8 cellular contexts compared by ENCODE assay signal in genomic region chr3:112990672-112991602, GRCh38. TPM values are rescaled to one million over a fixed set of nuclear protein-coding genes. Genes with fewer than 3 reads are reported as not detected.
DNase-seq lines count a peak whose midpoint lies in the region; ATAC-seq and TF ChIP-seq lines count a peak whose summit lies in the region.

Gene GTPBP8, plus strand, starts transcription at chr3:112990984. Its CDS starts 16 bp downstream, at chr3:112991000.

- intact Hi-C loops in T-helper 1 cell treated with Interleukin-12 subunit alpha and Interleukin-12 subunit beta and Interleukin-4 antibody, amounts not matched to agents 30 ng/mL and 1 ng/mL, for 36 hours (cut with micrococcal nuclease) = loop anchor here (1.0 to 5.0 kb wide), 10 partner anchors 11 to 706 kb away; partner anchors contain the start of genes SLC35A5 and USF3
- intact Hi-C loops in left ventricle myocardium inferior (cut with micrococcal nuclease) = no loop called here

- peak within 1 kb of the TSS; percentile 97 for H3K27ac ChIP-seq in left ventricle myocardium inferior (replicated peaks)

- peaks cover 18% of the 10 kb centered on the region for H3K4me1 Mint-ChIP-seq in progenitor cell of endocrine pancreas (ENCODE audit: low read depth)

- peaks cover 32% of the 10 kb centered on the region for H3K4me1 ChIP-seq in left ventricle myocardium inferior

- peak; percentile 86 for DNase-seq in GM13976 (ENCODE audit: low spot score)
- peak; percentile 97 for DNase-seq in NCI-H146 treated with DMSO at 0.1 percent for 48 hours (lab: John Stamatoyannopoulos, UW; ENCODE audit: unreplicated experiment)
- peak; percentile 75 for DNase-seq in amniotic stem cell (lab: John Stamatoyannopoulos, UW)
- peak; percentile 92 for DNase-seq in left ventricle myocardium inferior
- DNase-seq in progenitor cell of endocrine pancreas (ENCODE audit: low spot score, unreplicated experiment) = peak; percentile 80
- peak; percentile 93 for DNase-seq in ureter (ENCODE audit: low spot score)

- in situ Hi-C loops in GM13976 (cut with MboI; ENCODE audit: low sequenced_read_pairs, unreplicated experiment) = loop anchor here (25.0 kb wide), 2 partner anchors 679 to 854 kb away; partner anchors contain the start of gene GCSAM

- no peaks in the 10 kb centered on the region for H3K36me3 Mint-ChIP-seq in progenitor cell of endocrine pancreas (ENCODE audit: insufficient read depth)

- H3K9me3 Mint-ChIP-seq in progenitor cell of endocrine pancreas (ENCODE audit: low read depth) = no peaks in the 10 kb centered on the region

- no peaks in the 10 kb centered on the region for H3K36me3 ChIP-seq in left ventricle myocardium inferior

- no peaks in the 10 kb centered on the region for H3K9me3 ChIP-seq in left ventricle myocardium inferior (replicated peaks)

- H3K27me3 ChIP-seq in left ventricle myocardium inferior (ENCODE audit: low read depth) = no peaks in the 10 kb centered on the region

- H3K4me3 Mint-ChIP-seq in progenitor cell of endocrine pancreas (ENCODE audit: low read depth) = peak within 1 kb of the TSS; percentile 93

- no peak for TF ChIP-seq CTCF in GM13976 (IDR thresholded peaks at IDR 0.05; ENCODE audit: borderline replicate concordance, control extremely low read depth, extremely low read depth, insufficient read depth, missing control alignments)
- TF ChIP-seq CTCF in left ventricle myocardium inferior (IDR thresholded peaks at IDR 0.05; ENCODE audit: borderline replicate concordance) = peak; percentile 43
- TF ChIP-seq CTCF in progenitor cell of endocrine pancreas (IDR thresholded peaks at IDR 0.05; ENCODE audit: unreplicated experiment) = no peak

- peak within 1 kb of the TSS; percentile 100 for H3K27ac Mint-ChIP-seq in progenitor cell of endocrine pancreas

- H3K4me3 ChIP-seq in left ventricle myocardium inferior = peak within 1 kb of the TSS; percentile 82

- no peaks in the 10 kb centered on the region for H3K27me3 Mint-ChIP-seq in progenitor cell of endocrine pancreas

- ATAC-seq in HG02870 (IDR thresholded peaks at IDR 0.05; ENCODE audit: unreplicated experiment) = peak; percentile 95

RNA-seq across cellular contexts. Expression of gene GTPBP8, which starts in this region (rescaled TPM):
- 26.6 and 30.9 TPM in 2 replicates for total RNA-seq in T-helper 1 cell treated with Interleukin-12 subunit alpha and Interleukin-12 subunit beta and Interleukin-4 antibody, amounts not matched to agents 30 ng/mL and 1 ng/mL, for 36 hours
- total RNA-seq in left ventricle myocardium inferior (28.5 TPM), progenitor cell of endocrine pancreas (17.2 and 25.2 TPM in 2 replicates), ureter (12.4 TPM)

Comparison
In these comparisons a context has a peak if more than half of its experiments do, and no peak if none do; other contexts are left out.
1. Peak in every context shown above with its lines: DNase-seq, ATAC-seq, H3K4me3 ChIP-seq and H3K27ac ChIP-seq.